ENCODE assay signal across 8 cellular contexts in the genomic region with DNA sequence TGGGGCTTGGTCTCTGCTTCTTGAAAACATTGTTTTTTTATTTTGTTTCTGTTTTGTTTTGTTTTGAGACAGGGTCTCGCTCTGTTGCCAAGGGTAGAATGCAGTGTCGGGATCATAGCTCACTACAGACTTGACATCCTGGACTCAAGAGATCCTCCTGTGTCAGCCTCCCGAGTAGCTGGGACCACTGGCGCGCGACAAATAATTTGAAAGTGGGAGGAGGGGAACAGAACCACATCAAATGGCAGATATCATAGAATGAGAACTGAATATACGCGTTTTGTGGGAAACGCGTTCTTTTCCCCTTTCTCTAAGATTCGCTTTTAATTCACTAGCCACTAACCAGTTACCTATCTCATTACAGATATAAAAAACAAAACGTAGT. TPM values are rescaled to one million over a fixed set of nuclear protein-coding genes. Genes with fewer than 3 reads are reported as not detected.
DNase-seq lines count a peak whose midpoint lies in the region; ATAC-seq and TF ChIP-seq lines count a peak whose summit lies in the region.

No MANE protein-coding gene starts in this region.

- H3K27me3 ChIP-seq in CD8-positive, alpha-beta T cell (ENCODE audit: insufficient read depth, low read length): no peaks in the 10 kb centered on the region
- H3K27me3 ChIP-seq in MG63: no peaks in the 10 kb centered on the region

- H3K36me3 Mint-ChIP-seq in CD8-positive, alpha-beta T cell: peaks cover 18% of the 10 kb centered on the region
- no peaks in the 10 kb centered on the region for H3K36me3 Mint-ChIP-seq in natural killer cell treated with Interleukin-12 subunit alpha and Interleukin-12 subunit beta and Interleukin-15 and Interleukin-18, amount 100 ng/mL, for 72 hours

- peaks cover 19% of the 10 kb centered on the region for H3K4me1 ChIP-seq in CD8-positive, alpha-beta T cell (ENCODE audit: insufficient read depth, low read length)

- intact Hi-C loops in CD8-positive, alpha-beta T cell (cut with DNase I, micrococcal nuclease): no loop called here

- H3K9me3 ChIP-seq in CD8-positive, alpha-beta T cell (ENCODE audit: low read length): no peaks in the 10 kb centered on the region
- no peaks in the 10 kb centered on the region for H3K9me3 ChIP-seq in MG63

- H3K27me3 Mint-ChIP-seq in CD8-positive, alpha-beta T cell (ENCODE audit: low read depth): no peaks in the 10 kb centered on the region
- peaks cover 9 to 11% of the 10 kb centered on the region in 2 donors for H3K27me3 Mint-ChIP-seq in natural killer cell treated with Interleukin-12 subunit alpha and Interleukin-12 subunit beta and Interleukin-15 and Interleukin-18, amount 100 ng/mL, for 72 hours

- no peaks in the 10 kb centered on the region for H3K36me3 ChIP-seq in CD8-positive, alpha-beta T cell (ENCODE audit: insufficient read depth, low read length)
- no peaks in the 10 kb centered on the region for H3K36me3 ChIP-seq in MG63

- H3K27ac Mint-ChIP-seq in CD8-positive, alpha-beta T cell: peak overlapping the region; percentile 95
- H3K27ac Mint-ChIP-seq in natural killer cell treated with Interleukin-12 subunit alpha and Interleukin-12 subunit beta and Interleukin-15 and Interleukin-18, amount 100 ng/mL, for 72 hours: peak overlapping the region; percentile 91 to 96

- H3K27ac ChIP-seq in CD8-positive, alpha-beta T cell (ENCODE audit: low read depth, low read length): peak overlapping the region; percentile 90

- H3K4me1 Mint-ChIP-seq in CD8-positive, alpha-beta T cell (ENCODE audit: low read depth): peaks cover 40% of the 10 kb centered on the region
- H3K4me1 Mint-ChIP-seq in natural killer cell treated with Interleukin-12 subunit alpha and Interleukin-12 subunit beta and Interleukin-15 and Interleukin-18, amount 100 ng/mL, for 72 hours (ENCODE audit: low read depth in 2 of 2): peaks cover 28 to 32% of the 10 kb centered on the region in 2 donors

- no peak for TF ChIP-seq CTCF in CD8-positive, alpha-beta T cell (IDR thresholded peaks at IDR 0.05)

- CTCF ChIA-PET in CD8-positive, alpha-beta T cell (lab: Charles Lee): interaction anchor here (0.6 to 2.4 kb wide), 9 partner anchors 9 to 226 kb away, joined by 3 to 11 read pairs (median 5); no protein-coding TSS in a partner anchor

- POLR2A ChIA-PET in CD8-positive, alpha-beta T cell (lab: Charles Lee): interaction anchor here (0.6 to 1.7 kb wide), 7 partner anchors 9 to 391 kb away, joined by 3 to 7 read pairs (median 3); no protein-coding TSS in a partner anchor

- peak overlapping the region; percentile 89 for H3K4me3 ChIP-seq in CD8-positive, alpha-beta T cell (ENCODE audit: low read depth, low read length)
- H3K4me3 ChIP-seq in MG63: peak overlapping the region; percentile 78

- H3K4me3 Mint-ChIP-seq in CD8-positive, alpha-beta T cell: peak overlapping the region; percentile 93
- H3K4me3 Mint-ChIP-seq in natural killer cell treated with Interleukin-12 subunit alpha and Interleukin-12 subunit beta and Interleukin-15 and Interleukin-18, amount 100 ng/mL, for 72 hours: peak overlapping the region; percentile 86

- no peak for DNase-seq in CD8-positive, alpha-beta T cell
- DNase-seq in MG63: no peak
- DNase-seq in effector CD4-positive, alpha-beta T cell: peak; percentile 35
- DNase-seq in natural killer cell treated with Interleukin-12 subunit alpha and Interleukin-12 subunit beta and Interleukin-15 and Interleukin-18, amount 100 ng/mL, for 72 hours (ENCODE audit: low spot score): no peak
- DNase-seq in stimulated activated naive CD4-positive, alpha-beta T cell treated with Interleukin-2 at 50 U/mL for 16 hours (lab: John Stamatoyannopoulos, UW): no peak
- DNase-seq in AG08395 (ENCODE audit: low spot score): no peak
- DNase-seq in DMS53 (lab: John Stamatoyannopoulos, UW): no peak
- no peak for DNase-seq in mesenteric fat pad (ENCODE audit: low spot score)

- no peaks in the 10 kb centered on the region for H3K9me3 Mint-ChIP-seq in CD8-positive, alpha-beta T cell
- H3K9me3 Mint-ChIP-seq in natural killer cell treated with Interleukin-12 subunit alpha and Interleukin-12 subunit beta and Interleukin-15 and Interleukin-18, amount 100 ng/mL, for 72 hours: no peaks in the 10 kb centered on the region

- peak; percentile 27 for ATAC-seq in CD8-positive, alpha-beta T cell
- ATAC-seq in natural killer cell treated with Interleukin-12 subunit alpha and Interleukin-12 subunit beta and Interleukin-15 and Interleukin-18, amount 100 ng/mL, for 72 hours: peak in 1 of 2 donors; percentile 4

RNA-seq across cellular contexts. Expression of gene VPS13C, which starts 0.6 kb away (rescaled TPM):
- total RNA-seq in CD8-positive, alpha-beta T cell: 10 to 100 TPM; 55.2 to 59.4 TPM
- total RNA-seq in MG63 (2014; rRNA removed; shearing (Covaris generic); ENCODE audit: low replicate concordance): 7.9 and 13.0 TPM in 2 replicates
- total RNA-seq in natural killer cell treated with Interleukin-12 subunit alpha and Interleukin-12 subunit beta and Interleukin-15 and Interleukin-18, amount 100 ng/mL, for 72 hours: 10 to 100 TPM; 92.0 to 93.0 TPM
- 66.7 TPM for total RNA-seq in mesenteric fat pad

RNA-seq across cellular contexts. Expression of gene C2CD4A, which starts 5.9 kb away (rescaled TPM):
- under 1 TPM; 0.08 to 0.11 TPM for total RNA-seq in CD8-positive, alpha-beta T cell
- not detected in 2 replicates for total RNA-seq in MG63 (2014; rRNA removed; shearing (Covaris generic); ENCODE audit: low replicate concordance)
- not detected for total RNA-seq in natural killer cell treated with Interleukin-12 subunit alpha and Interleukin-12 subunit beta and Interleukin-15 and Interleukin-18, amount 100 ng/mL, for 72 hours
- total RNA-seq in mesenteric fat pad: not detected
